ENCODE assay signal across 8 cellular contexts in the genomic region with DNA sequence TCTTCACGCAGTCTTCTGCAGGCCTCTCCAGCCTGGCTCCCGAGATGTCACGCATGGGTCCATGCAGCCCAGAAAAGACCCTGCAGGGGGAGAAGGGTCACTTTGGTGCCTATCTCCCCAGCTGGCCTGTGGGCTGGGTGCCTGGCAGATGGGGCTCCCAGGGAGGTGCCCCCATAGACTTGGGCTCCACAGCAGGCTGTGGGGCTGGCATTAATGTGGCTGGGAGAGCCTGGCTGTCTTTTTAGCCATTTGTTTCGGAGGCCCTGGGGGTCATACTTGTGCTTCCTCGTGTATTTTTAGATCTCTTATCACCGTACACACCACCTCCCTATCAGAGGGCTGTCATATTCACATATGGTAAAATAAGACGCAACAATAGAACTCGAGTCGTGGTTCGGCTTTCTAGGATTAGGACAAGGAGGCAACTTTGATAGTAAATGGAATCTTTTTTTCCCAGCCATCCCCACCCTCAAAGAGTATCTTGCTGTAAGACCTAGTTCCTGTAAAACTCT.
DNase-seq lines count a peak whose midpoint lies in the region; ATAC-seq and TF ChIP-seq lines count a peak whose summit lies in the region.

No MANE protein-coding gene starts in this region.

- ATAC-seq in heart right ventricle (peak in 2 of 8 donors; percentile 2 to 16), GM19463 (IDR thresholded peaks at IDR 0.05; ENCODE audit: unreplicated experiment) (no peak), HG02642 (IDR thresholded peaks at IDR 0.05; ENCODE audit: poor library complexity, unreplicated experiment) (no peak)

- TF ChIP-seq CTCF in HFFc6 (IDR thresholded peaks at IDR 0.05) (no peak), heart right ventricle (IDR thresholded peaks at IDR 0.05) (no peak)

- H3K27ac Mint-ChIP-seq in HFFc6: peak overlapping the region; percentile 96
- peak overlapping the region; percentile 98 for H3K27ac Mint-ChIP-seq in activated CD4-positive, alpha-beta memory T cell treated with anti-CD3 and anti-CD28 coated beads for 36 hours

- H3K27me3 Mint-ChIP-seq in HFFc6 (ENCODE audit: insufficient read depth): peaks cover 10% of the 10 kb centered on the region
- H3K27me3 Mint-ChIP-seq in activated CD4-positive, alpha-beta memory T cell treated with anti-CD3 and anti-CD28 coated beads for 36 hours: no peaks in the 10 kb centered on the region

- WGBS in heart right ventricle, 2 donors: 24 to 31% methylated on average over 10 of the region's 10 CpGs

- no peaks in the 10 kb centered on the region for H3K9me3 Mint-ChIP-seq in HFFc6
- H3K9me3 Mint-ChIP-seq in activated CD4-positive, alpha-beta memory T cell treated with anti-CD3 and anti-CD28 coated beads for 36 hours: no peaks in the 10 kb centered on the region

- DNase-seq in HFFc6: no peak
- no peak for DNase-seq in activated CD4-positive, alpha-beta memory T cell treated with anti-CD3 and anti-CD28 coated beads for 36 hours
- no peak for DNase-seq in heart right ventricle
- DNase-seq in substantia nigra (lab: John Stamatoyannopoulos, UW): no peak
- DNase-seq in HT-29 (ENCODE audit: low spot score): no peak

- H3K27me3 ChIP-seq in heart right ventricle: no peaks in the 10 kb centered on the region
- no peaks in the 10 kb centered on the region for H3K27me3 ChIP-seq in skeletal muscle tissue (ENCODE audit: control insufficient read depth in 3 of 3, insufficient read depth in 3 of 3, low read length in 3 of 3)

- H3K36me3 ChIP-seq in heart right ventricle (no peaks in the 10 kb centered on the region), skeletal muscle tissue (ENCODE audit: control insufficient read depth in 3 of 3, insufficient read depth in 3 of 3, low read length in 3 of 3) (no peaks in the 10 kb centered on the region)

- intact Hi-C loops in activated CD4-positive, alpha-beta memory T cell treated with anti-CD3 and anti-CD28 coated beads for 36 hours (cut with micrococcal nuclease): loop anchor here (1.0 to 5.0 kb wide), 2 partner anchors 9 to 360 kb away; a partner anchor contains a TSS
- intact Hi-C loops in heart right ventricle (cut with DNase I): loop anchor here in 1 of 10 donors (5.0 kb wide), 1 partner anchor 35 kb away; no protein-coding TSS in a partner anchor

- H3K4me1 Mint-ChIP-seq in HFFc6 (ENCODE audit: low read depth): peaks cover 76% of the 10 kb centered on the region
- peaks cover 93% of the 10 kb centered on the region for H3K4me1 Mint-ChIP-seq in activated CD4-positive, alpha-beta memory T cell treated with anti-CD3 and anti-CD28 coated beads for 36 hours (ENCODE audit: low read depth)

- POLR2A ChIA-PET in activated CD4-positive, alpha-beta memory T cell treated with anti-CD3 and anti-CD28 coated beads for 36 hours (lab: Charles Lee): interaction anchor here (1.7 to 6.6 kb wide), 4 partner anchors 9 to 28 kb away, joined by 6 to 62 read pairs (median 13); no protein-coding TSS in a partner anchor

- H3K27ac ChIP-seq in heart right ventricle: peak overlapping the region; percentile 42 to 92 (median 84)
- peak overlapping the region; percentile 92 for H3K27ac ChIP-seq in skeletal muscle tissue (ENCODE audit: low read depth, low read length)
- H3K27ac ChIP-seq in substantia nigra (ENCODE audit: low read depth, low read length, poor library complexity, severe bottlenecking): no peak overlapping the region

- H3K4me3 ChIP-seq in heart right ventricle (peak overlapping the region in 7 of 10 donors; percentile 3 to 38 (median 26)), skeletal muscle tissue (ENCODE audit: low read length in 3 of 3) (peak overlapping the region; percentile 11 to 41 (median 16))

- 0 out of 2 replicates have a peak, but pooled peaks cover 11% of the 10 kb centered on the region for H3K36me3 Mint-ChIP-seq in HFFc6 (ENCODE audit: low read depth)
- peaks cover 16% of the 10 kb centered on the region for H3K36me3 Mint-ChIP-seq in activated CD4-positive, alpha-beta memory T cell treated with anti-CD3 and anti-CD28 coated beads for 36 hours

- peak overlapping the region; percentile 79 for H3K4me3 Mint-ChIP-seq in HFFc6
- peak overlapping the region; percentile 54 for H3K4me3 Mint-ChIP-seq in activated CD4-positive, alpha-beta memory T cell treated with anti-CD3 and anti-CD28 coated beads for 36 hours

- CTCF ChIA-PET in activated CD4-positive, alpha-beta memory T cell treated with anti-CD3 and anti-CD28 coated beads for 36 hours (lab: Charles Lee): interaction anchor here (1.6 to 8.0 kb wide), 2 partner anchors 28 to 41 kb away, joined by 4 to 64 read pairs; no protein-coding TSS in a partner anchor

- peaks cover 68 to 100% (median 97%) of the 10 kb centered on the region in 9 donors for H3K4me1 ChIP-seq in heart right ventricle
- peaks cover 79 to 92% (median 91%) of the 10 kb centered on the region in 3 donors for H3K4me1 ChIP-seq in skeletal muscle tissue (ENCODE audit: control insufficient read depth in 3 of 3, insufficient read depth in 3 of 3, low read length in 3 of 3)

- H3K9ac ChIP-seq in skeletal muscle tissue (ENCODE audit: low read depth in 1 of 3, low read length in 3 of 3): peak overlapping the region; percentile 66 to 76 (median 71)

- H3K9me3 ChIP-seq in heart right ventricle (peaks cover 0 to 3% (median 0%) of the 10 kb centered on the region in 11 donors), skeletal muscle tissue (ENCODE audit: control insufficient read depth in 3 of 3, low read length in 3 of 3) (no peaks in the 10 kb centered on the region)
